1 cellular context compared by ENCODE assay signal in genomic region chr5:115841382-115842088, GRCh38.
TF ChIP-seq lines count a peak whose summit lies in the region.

Gene AP3S1 (plus strand): TSS chr5:115841935. CDS start chr5:115842038, 103 bp downstream.
Gene ATG12 (minus strand): TSS chr5:115841565. CDS start chr5:115841552, 13 bp downstream.

TF ChIP-seq in HepG2, 621 proteins besides CTCF, POLR2A, EP300 and RAD21 (continued from another document and continues in another):
- no peak; the same call in none of the 2 replicates for TF ChIP-seq ARID4A (CRISPR knock-in tag; IDR thresholded peaks at IDR 0.05; ENCODE audit: borderline replicate concordance)
- no peak for TF ChIP-seq ZNF562 (CRISPR knock-in tag; IDR thresholded peaks at IDR 0.05; ENCODE audit: borderline replicate concordance)
- no peak for TF ChIP-seq ZNF777 (CRISPR knock-in tag; IDR thresholded peaks at IDR 0.05)
- no peak for TF ChIP-seq HBP1 (CRISPR knock-in tag; IDR thresholded peaks at IDR 0.05; ENCODE audit: low read depth)
- no peak for TF ChIP-seq ZBTB46 (CRISPR knock-in tag; IDR thresholded peaks at IDR 0.05; ENCODE audit: borderline replicate concordance)
- TF ChIP-seq RELA (CRISPR knock-in tag; IDR thresholded peaks at IDR 0.05) = no peak
- TF ChIP-seq BORCS8-MEF2B (CRISPR knock-in tag; IDR thresholded peaks at IDR 0.05) = peak; percentile 79
- TF ChIP-seq ZNF24 (IDR thresholded peaks at IDR 0.05) = no peak
- TF ChIP-seq SMYD3 (CRISPR knock-in tag; IDR thresholded peaks at IDR 0.05) = 0 out of 2 replicates have a peak, but pooled peaks have one; percentile 73
- no peak for TF ChIP-seq HDAC6 (IDR thresholded peaks at IDR 0.05; ENCODE audit: low read depth, low read length)
- TF ChIP-seq ZNF619 (CRISPR knock-in tag; IDR thresholded peaks at IDR 0.05) = no peak; the same call in 1 of the 2 replicates
- TF ChIP-seq RAD51 (IDR thresholded peaks at IDR 0.05; ENCODE audit: borderline replicate concordance) = no peak
- no peak for TF ChIP-seq ZNF496 (CRISPR knock-in tag; IDR thresholded peaks at IDR 0.05; ENCODE audit: insufficient replicate concordance)
- no peak for TF ChIP-seq PLRG1 (conservative IDR thresholded peaks at IDR 0.05)
- no peak for TF ChIP-seq SNAPC5 (CRISPR knock-in tag; IDR thresholded peaks at IDR 0.05; ENCODE audit: borderline replicate concordance)
- 0 out of 2 replicates have a peak, but pooled peaks have one; percentile 54 for TF ChIP-seq ONECUT2 (CRISPR knock-in tag; IDR thresholded peaks at IDR 0.05)
- TF ChIP-seq ELF3 (CRISPR knock-in tag; IDR thresholded peaks at IDR 0.05) = peak; percentile 96
- TF ChIP-seq BRD4 (CRISPR knock-in tag; IDR thresholded peaks at IDR 0.05) = peak; percentile 49; the same call in 1 of the 2 replicates
- 0 out of 2 replicates have a peak, but pooled peaks have one; percentile 19 for TF ChIP-seq RBAK (CRISPR knock-in tag; IDR thresholded peaks at IDR 0.05)
- TF ChIP-seq ZNF407 (CRISPR knock-in tag; IDR thresholded peaks at IDR 0.05; ENCODE audit: not compliant biosample characterization) = no peak
- 0 out of 2 replicates have a peak, but pooled peaks have one; percentile 32 for TF ChIP-seq ZNF644 (CRISPR knock-in tag; IDR thresholded peaks at IDR 0.05; ENCODE audit: low read depth)
- TF ChIP-seq PLSCR1 (CRISPR knock-in tag; IDR thresholded peaks at IDR 0.05; ENCODE audit: borderline replicate concordance) = no peak
- TF ChIP-seq KLF11 (CRISPR knock-in tag; IDR thresholded peaks at IDR 0.05) = peak; percentile 93
- peak; percentile 97 for TF ChIP-seq KAT8 (CRISPR knock-in tag; IDR thresholded peaks at IDR 0.05)
- TF ChIP-seq HOMEZ (CRISPR knock-in tag; IDR thresholded peaks at IDR 0.05; ENCODE audit: low read depth) = 0 out of 2 replicates have a peak, but pooled peaks have one; percentile 63
- no peak for TF ChIP-seq HCFC1 (IDR thresholded peaks at IDR 0.05; ENCODE audit: low read depth, low read length)
- peak; percentile 50 for TF ChIP-seq ZNF563 (CRISPR knock-in tag; IDR thresholded peaks at IDR 0.05)
- TF ChIP-seq KDM6A (CRISPR knock-in tag; IDR thresholded peaks at IDR 0.05; ENCODE audit: low read depth) = peak; percentile 17; the same call in 1 of the 2 replicates
- no peak for TF ChIP-seq U2AF2 (IDR thresholded peaks at IDR 0.05; ENCODE audit: low read depth, low read length)
- peak; percentile 90; the same call in 1 of the 2 replicates for TF ChIP-seq ZNF749 (CRISPR knock-in tag; IDR thresholded peaks at IDR 0.05; ENCODE audit: borderline replicate concordance)
- peak; percentile 92 for TF ChIP-seq MXD4 (CRISPR knock-in tag; IDR thresholded peaks at IDR 0.05)
- TF ChIP-seq EEA1 (CRISPR knock-in tag; IDR thresholded peaks at IDR 0.05; ENCODE audit: borderline replicate concordance) = no peak
- no peak for TF ChIP-seq MBNL3 (CRISPR knock-in tag; conservative IDR thresholded peaks at IDR 0.05)
- TF ChIP-seq ZNF329 (CRISPR knock-in tag; IDR thresholded peaks at IDR 0.05; ENCODE audit: low read depth) = no peak
- peak; percentile 70 for TF ChIP-seq SIN3B (IDR thresholded peaks at IDR 0.05; ENCODE audit: low read length)
- TF ChIP-seq HNF1A (IDR thresholded peaks at IDR 0.05; ENCODE audit: low read depth) = no peak
- peak; percentile 51; the same call in 1 of the 2 replicates for TF ChIP-seq HNF1A (CRISPR knock-in tag; IDR thresholded peaks at IDR 0.05; ENCODE audit: borderline replicate concordance)
